21 cellular contexts compared by ENCODE assay signal in the genomic region with DNA sequence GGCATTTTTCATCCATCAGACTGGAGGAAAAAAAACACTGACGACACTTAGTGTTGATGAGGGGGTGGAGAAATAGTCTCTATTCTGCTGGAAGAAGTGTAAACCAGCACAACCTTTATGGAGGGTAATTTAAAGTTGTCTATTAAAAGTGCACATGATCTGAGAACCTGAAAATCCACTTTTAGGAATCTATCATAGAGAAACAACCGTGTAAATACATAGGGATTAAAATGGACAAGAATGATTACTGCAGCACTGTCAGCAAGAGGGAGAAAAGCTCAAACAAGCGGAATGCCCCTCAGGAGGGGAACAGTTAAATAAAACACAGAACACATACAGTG.
A peak's percentile ranks its signal among the peaks of the same experiment; 100 is the strongest.
DNase-seq lines count a peak whose midpoint lies in the region; ATAC-seq and TF ChIP-seq lines count a peak whose summit lies in the region.
"Had no signal": no experiment of that assay in that cellular context is flagged by ENCODE, and none has a peak within 500 bp of the region (broad histone marks: within the 10 kb centered on the region; RNA-seq: fewer than 3 reads in every experiment).

No MANE protein-coding gene starts in this region.

- H3K27me3 Mint-ChIP-seq in chondrocyte (ENCODE audit: low read depth) (peaks cover 1% of the 10 kb centered on the region), mesothelial cell of epicardium (ENCODE audit: low read depth) (peaks cover 10% of the 10 kb centered on the region), type B pancreatic cell (peaks cover 9% of the 10 kb centered on the region)

- H3K4me1 Mint-ChIP-seq in chondrocyte (ENCODE audit: low read depth), result peaks cover 46% of the 10 kb centered on the region
- peaks cover 24% of the 10 kb centered on the region for H3K4me1 Mint-ChIP-seq in mesothelial cell of epicardium
- H3K4me1 Mint-ChIP-seq in type B pancreatic cell (ENCODE audit: unreplicated experiment), result peaks cover 28% of the 10 kb centered on the region
- H3K4me1 Mint-ChIP-seq: B cell had no signal

- no peak overlapping the region for H3K27ac Mint-ChIP-seq in chondrocyte (ENCODE audit: unreplicated experiment)
- H3K27ac Mint-ChIP-seq in mesothelial cell of epicardium, result peak overlapping the region; percentile 27
- no peak overlapping the region for H3K27ac Mint-ChIP-seq in type B pancreatic cell
- H3K27ac Mint-ChIP-seq: B cell; CD4-positive, CD25-positive, alpha-beta regulatory T cell; CD8-positive, alpha-beta memory T cell; H9 had no signal

- intact Hi-C loops in Right ventricle myocardium superior (cut with DNase I), result no loop called here

- H3K9me3 Mint-ChIP-seq in chondrocyte (ENCODE audit: low read depth) (no peaks in the 10 kb centered on the region), mesothelial cell of epicardium (peaks cover 4% of the 10 kb centered on the region), type B pancreatic cell (peaks cover 5% of the 10 kb centered on the region)
- H3K9me3 Mint-ChIP-seq: CD4-positive, CD25-positive, alpha-beta regulatory T cell; CD8-positive, alpha-beta memory T cell had no signal

- no peak for ATAC-seq in Right ventricle myocardium superior (ENCODE audit: poor library complexity)
- ATAC-seq: GM12878 had no signal

- TF ChIP-seq CTCF in chondrocyte (IDR thresholded peaks at IDR 0.05) (no peak), mesothelial cell of epicardium (IDR thresholded peaks at IDR 0.05; ENCODE audit: unreplicated experiment) (no peak), type B pancreatic cell (conservative IDR thresholded peaks at IDR 0.05) (no peak)

- DNase-seq in NCI-H748 (lab: John Stamatoyannopoulos, UW; ENCODE audit: unreplicated experiment) (peak; percentile 25), NCI-H748 treated with DMSO at 0.1 percent for 48 hours (lab: John Stamatoyannopoulos, UW) (no peak), chondrocyte (ENCODE audit: low spot score) (no peak), mesothelial cell of epicardium (ENCODE audit: low spot score in 2 of 2, unreplicated experiment in 2 of 2) (no peak), type B pancreatic cell (ENCODE audit: extremely low spot score, unreplicated experiment) (no peak), NOMO-1 (lab: John Stamatoyannopoulos, UW; ENCODE audit: unreplicated experiment in 2 of 2) (no peak), Right ventricle myocardium superior (no peak), Ammon's horn (ENCODE audit: low spot score) (no peak)
- DNase-seq: 8988T; C1 segment of cervical spinal cord; CD4-positive, CD25-positive, alpha-beta regulatory T cell; CD8-positive, alpha-beta memory T cell; COR-L47; DMS 273 treated with DMSO at 0.1 percent for 48 hours; DMS53; DND-41; EL; H9; IMR-90 had no signal

- peak overlapping the region; percentile 27 for H3K4me3 Mint-ChIP-seq in chondrocyte (ENCODE audit: unreplicated experiment)
- peak overlapping the region; percentile 7 for H3K4me3 Mint-ChIP-seq in mesothelial cell of epicardium
- H3K4me3 Mint-ChIP-seq in type B pancreatic cell, result peak overlapping the region; percentile 53
- H3K4me3 Mint-ChIP-seq: B cell; CD4-positive, CD25-positive, alpha-beta regulatory T cell; CD8-positive, alpha-beta memory T cell; H9 had no signal

- H3K36me3 Mint-ChIP-seq in chondrocyte (ENCODE audit: low read depth) (peaks cover 1% of the 10 kb centered on the region), mesothelial cell of epicardium (no peaks in the 10 kb centered on the region), type B pancreatic cell (peaks cover 7% of the 10 kb centered on the region)
- H3K36me3 Mint-ChIP-seq: CD4-positive, CD25-positive, alpha-beta regulatory T cell had no signal
